Comparison of ENCODE assay signal across 14 cellular contexts in the genomic region with DNA sequence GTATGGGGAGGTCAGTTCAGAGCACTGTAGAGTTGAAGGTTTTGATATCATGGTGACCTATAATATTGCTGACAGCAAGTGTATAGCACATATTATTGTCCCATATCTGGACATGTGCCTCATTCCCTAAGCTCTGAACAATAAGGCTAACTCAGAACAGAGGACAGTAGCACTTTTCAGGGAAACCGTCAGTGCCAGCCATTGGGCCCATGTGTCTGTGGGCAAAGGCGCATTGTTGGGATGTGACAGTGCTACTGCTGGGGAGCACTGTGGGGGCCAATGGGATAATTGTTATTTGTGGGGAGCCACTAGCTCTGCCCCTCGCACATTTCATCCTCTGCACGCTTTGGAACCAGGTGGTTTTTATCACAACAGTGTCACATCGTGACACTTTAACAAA.
"Had no signal": no experiment of that assay in that cellular context is flagged by ENCODE, and none has a peak within 500 bp of the region (broad histone marks: within the 10 kb centered on the region; RNA-seq: fewer than 3 reads in every experiment).

No MANE protein-coding gene starts in this region.

- DNase-seq: activated CD4-positive, alpha-beta T cell treated with anti-CD3 and anti-CD28 coated beads, Interleukin-2, amount 10 ng/mL, durations not matched to agents 7 days and 5 days; activated CD4-positive, CD25-positive, alpha-beta regulatory T cell; foreskin melanocyte; heart right ventricle; left ventricle myocardium inferior; mesenchymal stem cell; ovary; stimulated activated CD4-positive, alpha-beta T cell treated with anti-CD3 and anti-CD28 coated beads, Interleukin-2, amount 100 ng/mL, for 48 hours; stimulated activated naive B cell treated with anti-CD40 and anti-IgM and Interleukin-4, amounts not matched to agents 10 μg/mL and 1 μg/mL and 100 μg/mL, for 72 hours; transverse colon had no signal

- ATAC-seq: activated naive CD4-positive, alpha-beta T cell treated with anti-CD3 and anti-CD28 coated beads, Interleukin-2, amount 50 U/mL, for 72 hours; heart right ventricle; stimulated activated naive B cell treated with anti-CD40 and anti-IgM and Interleukin-4, amounts not matched to agents 10 μg/mL and 1 μg/mL and 100 μg/mL, for 72 hours had no signal

- H3K36me3 ChIP-seq: heart right ventricle, left ventricle myocardium inferior, ovary, transverse colon had no signal

- H3K4me3 ChIP-seq: heart right ventricle, left ventricle myocardium inferior, ovary, transverse colon had no signal

- H3K27ac Mint-ChIP-seq: activated CD4-positive, alpha-beta T cell treated with anti-CD3 and anti-CD28 coated beads, Interleukin-2, amount 10 ng/mL, durations not matched to agents 7 days and 5 days; activated naive CD4-positive, alpha-beta T cell treated with anti-CD3 and anti-CD28 coated beads, Interleukin-2, amount 50 U/mL, for 72 hours; brain; dendritic cell treated with granulocyte-macrophage colony-stimulating factor and Interleukin-4, amounts not matched to agents 40 ng/mL and 50 ng/mL, for 4 days; stimulated activated naive B cell treated with anti-CD40 and anti-IgM and Interleukin-4, amounts not matched to agents 10 μg/mL and 1 μg/mL and 100 μg/mL, for 72 hours had no signal

- H3K27me3 Mint-ChIP-seq: activated CD4-positive, alpha-beta T cell treated with anti-CD3 and anti-CD28 coated beads, Interleukin-2, amount 10 ng/mL, durations not matched to agents 7 days and 5 days; stimulated activated naive B cell treated with anti-CD40 and anti-IgM and Interleukin-4, amounts not matched to agents 10 μg/mL and 1 μg/mL and 100 μg/mL, for 72 hours had no signal

- H3K27me3 ChIP-seq: ovary, transverse colon had no signal

- H3K9me3 ChIP-seq: heart right ventricle, left ventricle myocardium inferior, ovary, transverse colon had no signal

- H3K4me3 Mint-ChIP-seq: activated CD4-positive, alpha-beta T cell treated with anti-CD3 and anti-CD28 coated beads, Interleukin-2, amount 10 ng/mL, durations not matched to agents 7 days and 5 days; brain; dendritic cell treated with granulocyte-macrophage colony-stimulating factor and Interleukin-4, amounts not matched to agents 40 ng/mL and 50 ng/mL, for 4 days; stimulated activated naive B cell treated with anti-CD40 and anti-IgM and Interleukin-4, amounts not matched to agents 10 μg/mL and 1 μg/mL and 100 μg/mL, for 72 hours had no signal

- H3K9me3 Mint-ChIP-seq: activated CD4-positive, alpha-beta T cell treated with anti-CD3 and anti-CD28 coated beads, Interleukin-2, amount 10 ng/mL, durations not matched to agents 7 days and 5 days; activated naive CD4-positive, alpha-beta T cell treated with anti-CD3 and anti-CD28 coated beads, Interleukin-2, amount 50 U/mL, for 72 hours; brain; dendritic cell treated with granulocyte-macrophage colony-stimulating factor and Interleukin-4, amounts not matched to agents 40 ng/mL and 50 ng/mL, for 4 days; stimulated activated naive B cell treated with anti-CD40 and anti-IgM and Interleukin-4, amounts not matched to agents 10 μg/mL and 1 μg/mL and 100 μg/mL, for 72 hours had no signal

- H3K27ac ChIP-seq: epithelial cell of prostate, heart right ventricle, left ventricle myocardium inferior, ovary, transverse colon had no signal

- H3K4me1 ChIP-seq: left ventricle myocardium inferior had no signal

- H3K36me3 Mint-ChIP-seq: activated naive CD4-positive, alpha-beta T cell treated with anti-CD3 and anti-CD28 coated beads, Interleukin-2, amount 50 U/mL, for 72 hours; stimulated activated naive B cell treated with anti-CD40 and anti-IgM and Interleukin-4, amounts not matched to agents 10 μg/mL and 1 μg/mL and 100 μg/mL, for 72 hours had no signal
